9 cellular contexts compared by ENCODE assay signal in the genomic region with DNA sequence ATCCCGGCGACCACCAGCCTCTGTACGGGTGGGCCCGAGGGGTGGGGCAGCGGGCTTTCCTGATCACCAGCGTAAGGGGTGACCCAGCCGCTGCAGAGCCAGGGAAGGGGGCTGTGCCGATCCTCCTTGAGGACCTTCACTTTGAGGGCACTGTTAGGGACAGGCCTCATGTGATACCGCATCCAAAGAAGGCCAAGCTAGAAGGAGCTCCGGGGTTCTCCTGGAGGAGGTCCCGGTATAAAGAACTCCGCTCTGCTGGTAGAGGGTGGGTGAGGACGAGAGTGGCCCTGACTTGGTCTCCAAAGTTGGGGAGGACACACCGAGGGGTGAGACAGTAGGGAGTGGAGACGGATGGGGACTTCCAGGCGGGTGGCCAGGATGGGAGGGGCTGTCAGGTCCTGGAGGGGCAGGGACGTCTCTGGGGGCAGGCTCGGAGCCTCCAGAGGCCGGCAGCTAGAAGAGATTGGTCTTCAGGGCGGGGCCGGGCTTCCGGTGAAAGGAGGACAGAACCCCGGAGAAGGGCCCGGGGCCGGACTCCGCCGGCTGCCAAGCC. TPM values are rescaled to one million over a fixed set of nuclear protein-coding genes. Genes with fewer than 3 reads are reported as not detected.
DNase-seq lines count a peak whose midpoint lies in the region; ATAC-seq, FAIRE-seq and TF ChIP-seq lines count a peak whose summit lies in the region.
"Had no signal": no experiment of that assay in that cellular context is flagged by ENCODE, and none has a peak within 500 bp of the region (broad histone marks: within the 10 kb centered on the region; RNA-seq: fewer than 3 reads in every experiment).

No MANE protein-coding gene starts in this region.

- DNase-seq in Daoy (ENCODE audit: low read depth) (peak; percentile 60), MG63 (peak; percentile 88), astrocyte of the cerebellum (ENCODE audit: low read depth) (no peak), keratinocyte (ENCODE audit: low read depth, low spot score) (no peak), MV-4-11 (lab: John Stamatoyannopoulos, UW) (no peak)

- no peak for FAIRE-seq in keratinocyte (lab: Jason Lieb, UNC)

- no peak overlapping the region for H3K27ac ChIP-seq in keratinocyte (ENCODE audit: control insufficient read depth, insufficient read depth, low read length)
- H3K27ac ChIP-seq in subcutaneous abdominal adipose tissue (ENCODE audit: low read depth, low read length): no peak overlapping the region

- H3K27me3 ChIP-seq in MG63 (no peaks in the 10 kb centered on the region; the same call in 1 of the 2 replicates), keratinocyte (ENCODE audit: control insufficient read depth, extremely low read depth, insufficient read depth, low read length) (peaks cover 34% of the 10 kb centered on the region), subcutaneous abdominal adipose tissue (ENCODE audit: control insufficient read depth in 5 of 5, insufficient read depth in 4 of 5, low read length in 5 of 5) (peaks cover 16 to 22% (median 22%) of the 10 kb centered on the region in 5 donors)

- in situ Hi-C loops in astrocyte of the cerebellum (cut with HindIII; ENCODE audit: low sequenced_read_pairs): no loop called here

- H3K4me1 ChIP-seq in keratinocyte (ENCODE audit: control insufficient read depth, extremely low read depth, insufficient read depth, low read length) (peaks cover 6% of the 10 kb centered on the region), subcutaneous abdominal adipose tissue (ENCODE audit: control insufficient read depth in 5 of 5, insufficient read depth in 5 of 5, low read length in 5 of 5) (peaks cover 4 to 67% (median 59%) of the 10 kb centered on the region in 5 donors)

- dilution Hi-C loops in keratinocyte (cut with MboI; ENCODE audit: extremely low pct_ligation_motif_present, low sequenced_read_pairs): no loop called here

- H2AFZ ChIP-seq in keratinocyte (ENCODE audit: control insufficient read depth, low read length): no peak overlapping the region

- H3K4me3 ChIP-seq in MG63: peak overlapping the region; percentile 0; the same call in 1 of the 2 replicates
- H3K4me3 ChIP-seq in astrocyte of the cerebellum (ENCODE audit: low read depth, low read length): peak overlapping the region; percentile 18
- no peak overlapping the region for H3K4me3 ChIP-seq in keratinocyte (ENCODE audit: control insufficient read depth in 2 of 3, extremely low read depth in 1 of 3, insufficient read depth in 2 of 3, low read depth in 1 of 3, low read length in 3 of 3)
- peak overlapping the region; percentile 42 to 61 (median 46) for H3K4me3 ChIP-seq in subcutaneous abdominal adipose tissue (ENCODE audit: low read depth in 1 of 5, low read length in 5 of 5)

- H4K20me1 ChIP-seq in keratinocyte (ENCODE audit: control insufficient read depth, extremely low read depth, insufficient read depth, low read length): peaks cover 4% of the 10 kb centered on the region

- no peaks in the 10 kb centered on the region for H3K9me1 ChIP-seq in keratinocyte (ENCODE audit: control insufficient read depth, extremely low read depth, insufficient read depth, low read length)

- H3K36me3 ChIP-seq in MG63 (peaks cover 34% of the 10 kb centered on the region), keratinocyte (ENCODE audit: control insufficient read depth in 2 of 2, extremely low read depth in 1 of 2, insufficient read depth in 2 of 2, low read length in 2 of 2) (peaks cover 19 to 22% of the 10 kb centered on the region in 2 experiments), subcutaneous abdominal adipose tissue (ENCODE audit: control insufficient read depth in 5 of 5, insufficient read depth in 5 of 5, low read length in 5 of 5) (peaks cover 2 to 37% (median 36%) of the 10 kb centered on the region in 5 donors)

- H3K9me3 ChIP-seq in MG63: no peaks in the 10 kb centered on the region
- H3K9me3 ChIP-seq in keratinocyte (ENCODE audit: control insufficient read depth, low read depth, low read length): no peaks in the 10 kb centered on the region
- H3K9me3 ChIP-seq in subcutaneous abdominal adipose tissue (ENCODE audit: control insufficient read depth in 5 of 5, low read length in 5 of 5): no peaks in the 10 kb centered on the region

- H3K79me2 ChIP-seq in keratinocyte (ENCODE audit: control insufficient read depth, insufficient read depth, low read length): no peaks in the 10 kb centered on the region

- ATAC-seq in GM19023 (IDR thresholded peaks at IDR 0.05; ENCODE audit: unreplicated experiment): no peak
- ATAC-seq in HG03354 (IDR thresholded peaks at IDR 0.05; ENCODE audit: poor library complexity, severe bottlenecking, unreplicated experiment): no peak

- no peak for TF ChIP-seq CTCF in astrocyte of the cerebellum (IDR thresholded peaks at IDR 0.05; ENCODE audit: low read depth, low read length, missing control alignments)
- no peak for TF ChIP-seq CTCF in keratinocyte (optimal IDR thresholded peaks at IDR 0.05 in 1 of 3, IDR thresholded peaks at IDR 0.05 in 1 of 3, conservative IDR thresholded peaks at IDR 0.05 in 1 of 3; ENCODE audit: extremely low read depth in 1 of 3, insufficient read depth in 2 of 3, low read length in 3 of 3)

- H3K4me2 ChIP-seq in keratinocyte (ENCODE audit: control insufficient read depth, extremely low read depth, insufficient read depth, low read depth, low read length): peak overlapping the region; percentile 54

- H3K9ac ChIP-seq in keratinocyte (ENCODE audit: control insufficient read depth, extremely low read depth, insufficient read depth, low read length) (no peak overlapping the region), subcutaneous abdominal adipose tissue (ENCODE audit: low read length in 5 of 5) (peak overlapping the region in 3 of 5 donors; percentile 6 to 43 (median 41))

RNA-seq across cellular contexts. Expression of gene PHOX2A, which starts 4.6 kb away (rescaled TPM):
- total RNA-seq in Daoy (2014; rRNA removed; shearing (Covaris generic)): not detected in 2 replicates
- not detected in 2 replicates for total RNA-seq in MG63 (2014; rRNA removed; shearing (Covaris generic); ENCODE audit: low replicate concordance)
- not detected in 3 replicates for polyA plus RNA-seq in keratinocyte
- polyA plus RNA-seq in keratinocyte (2011; ENCODE audit: low read depth): not detected
- polyA plus RNA-seq in keratinocyte (2011; cell fraction: cytosol; rRNA removed): not detected in 2 replicates
- not detected in 2 replicates for polyA plus RNA-seq in keratinocyte (2011; cell fraction: nucleus; rRNA removed)
- polyA plus RNA-seq in keratinocyte (2012; ENCODE audit: low replicate concordance): not detected in 2 replicates
- not detected in 3 replicates for polyA minus RNA-seq in keratinocyte
- not detected for polyA minus RNA-seq in keratinocyte (2011; cell fraction: cytosol; rRNA and poly(A)+ RNA removed)
- polyA minus RNA-seq in keratinocyte (2011; cell fraction: nucleus; rRNA and poly(A)+ RNA removed): not detected in 2 replicates
- total RNA-seq: renal cortical epithelial cell had no signal

RNA-seq across cellular contexts. Expression of gene INPPL1, which starts 14.8 kb away (rescaled TPM):
- 27.4 and 57.3 TPM in 2 replicates for total RNA-seq in Daoy (2014; rRNA removed; shearing (Covaris generic))
- 25.6 and 51.8 TPM in 2 replicates for total RNA-seq in MG63 (2014; rRNA removed; shearing (Covaris generic); ENCODE audit: low replicate concordance)
- 44.0 to 69.5 TPM (median 53.7 TPM) in 3 replicates for polyA plus RNA-seq in keratinocyte
- 11.4 TPM for polyA plus RNA-seq in keratinocyte (2011; ENCODE audit: low read depth)
- 22.1 and 22.9 TPM in 2 replicates for polyA plus RNA-seq in keratinocyte (2011; cell fraction: cytosol; rRNA removed)
- 355 and 414 TPM in 2 replicates for polyA plus RNA-seq in keratinocyte (2011; cell fraction: nucleus; rRNA removed)
- polyA plus RNA-seq in keratinocyte (2012; ENCODE audit: low replicate concordance): 23.7 and 33.5 TPM in 2 replicates
- 69.3 to 97.3 TPM (median 87.9 TPM) in 3 replicates for polyA minus RNA-seq in keratinocyte
- polyA minus RNA-seq in keratinocyte (2011; cell fraction: cytosol; rRNA and poly(A)+ RNA removed): 90.4 TPM
- polyA minus RNA-seq in keratinocyte (2011; cell fraction: nucleus; rRNA and poly(A)+ RNA removed): 120 and 138 TPM in 2 replicates

RNA-seq across cellular contexts. Expression of gene FOLR2, which starts 22.8 kb away (rescaled TPM):
- not detected in 2 replicates for total RNA-seq in Daoy (2014; rRNA removed; shearing (Covaris generic))
- not detected in 2 replicates for total RNA-seq in MG63 (2014; rRNA removed; shearing (Covaris generic); ENCODE audit: low replicate concordance)
- not detected in 3 replicates for polyA plus RNA-seq in keratinocyte
- not detected for polyA plus RNA-seq in keratinocyte (2011; ENCODE audit: low read depth)
- not detected in 2 replicates for polyA plus RNA-seq in keratinocyte (2011; cell fraction: cytosol; rRNA removed)
- polyA plus RNA-seq in keratinocyte (2011; cell fraction: nucleus; rRNA removed): not detected in 2 replicates
- not detected in 2 replicates for polyA plus RNA-seq in keratinocyte (2012; ENCODE audit: low replicate concordance)
- polyA minus RNA-seq in keratinocyte: not detected in 3 replicates
- polyA minus RNA-seq in keratinocyte (2011; cell fraction: cytosol; rRNA and poly(A)+ RNA removed): not detected
- polyA minus RNA-seq in keratinocyte (2011; cell fraction: nucleus; rRNA and poly(A)+ RNA removed): not detected in 2 replicates
- total RNA-seq: renal cortical epithelial cell had no signal

RNA-seq across cellular contexts. Expression of gene FOLR1, which starts 47.4 kb away (rescaled TPM):
- total RNA-seq in Daoy (2014; rRNA removed; shearing (Covaris generic)): not detected in 2 replicates
- total RNA-seq in MG63 (2014; rRNA removed; shearing (Covaris generic); ENCODE audit: low replicate concordance): 0.23 and 3.0 TPM in 2 replicates
- polyA plus RNA-seq in keratinocyte: 0.13 to 0.50 TPM (median 0.33 TPM) in 3 replicates
- 3.0 TPM for polyA plus RNA-seq in keratinocyte (2011; ENCODE audit: low read depth)
- polyA plus RNA-seq in keratinocyte (2011; cell fraction: cytosol; rRNA removed): 0.24 and 0.26 TPM in 2 replicates
- polyA plus RNA-seq in keratinocyte (2011; cell fraction: nucleus; rRNA removed): 3.3 and 4.7 TPM in 2 replicates
- polyA plus RNA-seq in keratinocyte (2012; ENCODE audit: low replicate concordance): 2.7 TPM in 1 of 2 replicates, not detected in the other
- 0.46 TPM in 1 of 3 replicates, not detected in the others for polyA minus RNA-seq in keratinocyte
- polyA minus RNA-seq in keratinocyte (2011; cell fraction: cytosol; rRNA and poly(A)+ RNA removed): 4.8 TPM
- 1.5 and 1.9 TPM in 2 replicates for polyA minus RNA-seq in keratinocyte (2011; cell fraction: nucleus; rRNA and poly(A)+ RNA removed)

Comparison
In these comparisons a context has a peak if more than half of its experiments do, and no peak if none do; other contexts are left out.
1. DNase-seq: peak in Daoy (single experiment) and MG63 (single experiment); none in astrocyte of the cerebellum (single experiment), keratinocyte (single experiment) and MV-4-11 (single experiment).
2. H3K4me3 ChIP-seq: peak in MG63 (single experiment), astrocyte of the cerebellum (single experiment) and subcutaneous abdominal adipose tissue (5 of 5); none in keratinocyte (0 of 3).